Comparison of ENCODE assay signal across 8 cellular contexts in genomic region chr14:96424104-96424989, GRCh38. TPM values are rescaled to one million over a fixed set of nuclear protein-coding genes. Genes with fewer than 3 reads are reported as not detected.
DNase-seq lines count a peak whose midpoint lies in the region; ATAC-seq, FAIRE-seq and TF ChIP-seq lines count a peak whose summit lies in the region.

No MANE protein-coding gene starts in this region.

- POLR2A ChIA-PET in A549 (lab: Yijun Ruan, JAX) = interaction anchor here (0.6 kb wide), 1 partner anchor 128 kb away, joined by 3 read pairs; no protein-coding TSS in a partner anchor

- DNase-seq in A549 (ENCODE audit: low read depth in 1 of 2, low spot score in 1 of 2) = peak; percentile 57 to 74
- DNase-seq in NCI-H1436 (lab: John Stamatoyannopoulos, UW) = peak; percentile 56
- peak in 1 of 3 donors; percentile 10 for DNase-seq in T-helper 17 cell
- DNase-seq in cerebellum (ENCODE audit: low spot score) = peak; percentile 74
- DNase-seq in kidney tubule cell (ENCODE audit: low spot score) = peak; percentile 77
- DNase-seq in stimulated activated CD4-positive, alpha-beta T cell treated with anti-CD3 and anti-CD28 coated beads, Interleukin-2, amount 100 ng/mL, for 24 hours = peak; percentile 21 to 37

- H3K9me3 ChIP-seq in A549 (no peaks in the 10 kb centered on the region), T-helper 17 cell (ENCODE audit: control insufficient read depth, low read length, poor library complexity, severe bottlenecking) (no peaks in the 10 kb centered on the region)

- no peak for TF ChIP-seq POLR2A in A549 (IDR thresholded peaks at IDR 0.05; ENCODE audit: low read length)

- TF ChIP-seq CTCF in A549 (IDR thresholded peaks at IDR 0.05) = peak; percentile 90
- peak; percentile 62 for TF ChIP-seq CTCF in GM12873 (IDR thresholded peaks at IDR 0.05; ENCODE audit: insufficient read depth, low read depth, low read length, missing control alignments)

- WGBS in A549 (ENCODE audit: missing lambda C conversion rate) = 23% methylated on average over 27 of the region's 34 CpGs

- TF ChIP-seq RAD21 in A549 (conservative IDR thresholded peaks at IDR 0.05 in 1 of 2, IDR thresholded peaks at IDR 0.05 in 1 of 2) = peak; percentile 92 to 94

- H3K27ac ChIP-seq in A549 = peak overlapping the region; percentile 22 to 75; a peak in 3 of 6 replicates

- H3K27ac Mint-ChIP-seq in T-helper 17 cell = no peak overlapping the region

- peak overlapping the region; percentile 83 for H3K4me3 Mint-ChIP-seq in T-helper 17 cell

- peak; percentile 80 for FAIRE-seq in A549 (lab: Jason Lieb, UNC)

- H3K4me1 Mint-ChIP-seq in T-helper 17 cell = peaks cover 5% of the 10 kb centered on the region

- CTCF ChIA-PET in A549 (lab: Yijun Ruan, JAX) = interaction anchor here (0.6 to 5.2 kb wide), 23 partner anchors 10 to 865 kb away, joined by 3 to 28 read pairs (median 4); no protein-coding TSS in a partner anchor

- H3K4me2 ChIP-seq in A549 = peak overlapping the region; percentile 73

- H3K4me3 ChIP-seq in A549 = peak overlapping the region; percentile 41

- no peak for TF ChIP-seq EP300 in A549 (IDR thresholded peaks at IDR 0.05)

- H3K36me3 Mint-ChIP-seq in T-helper 17 cell (ENCODE audit: low read depth) = peaks cover 2% of the 10 kb centered on the region

- ATAC-seq in A549 (peak; percentile 90 to 93), HG02763 (IDR thresholded peaks at IDR 0.05; ENCODE audit: unreplicated experiment) (peak; percentile 76), T-helper 17 cell (peak; percentile 85)

- H3K27me3 Mint-ChIP-seq in T-helper 17 cell = peaks cover 17% of the 10 kb centered on the region

- no peaks in the 10 kb centered on the region for H3K4me1 ChIP-seq in A549

TF ChIP-seq in A549, 52 proteins besides CTCF, POLR2A, EP300 and RAD21:
- TF ChIP-seq REST (IDR thresholded peaks at IDR 0.05) = no peak
- TF ChIP-seq HES2 (IDR thresholded peaks at IDR 0.05) = no peak
- peak; percentile 91 for TF ChIP-seq SMC3 (IDR thresholded peaks at IDR 0.05)
- no peak for TF ChIP-seq NPAS2 (CRISPR knock-in tag; IDR thresholded peaks at IDR 0.05; ENCODE audit: borderline replicate concordance)
- TF ChIP-seq FOSL2 (IDR thresholded peaks at IDR 0.05) = no peak
- no peak for TF ChIP-seq FOSL2 (CRISPR knock-in tag; IDR thresholded peaks at IDR 0.05)
- TF ChIP-seq TP53 (CRISPR knock-in tag; IDR thresholded peaks at IDR 0.05) = no peak
- TF ChIP-seq HOXA7 (CRISPR knock-in tag; IDR thresholded peaks at IDR 0.05) = no peak
- TF ChIP-seq ELK1 (IDR thresholded peaks at IDR 0.05; ENCODE audit: low read depth, low read length) = no peak

RNA-seq across cellular contexts. Expression of gene AK7, which starts 32.4 kb away (rescaled TPM):
- polyA plus RNA-seq in A549 (2011; rRNA removed) (5.4 and 5.5 TPM in 2 replicates), A549 (2017; fragmentation: RNase III; extraction: RNeasy Plus Mini Kit Qiagen cat#74134 plus additional on column Dnase treatment) (3.2 to 4.9 TPM (median 3.3 TPM) in 3 replicates)
- 2.0 and 2.5 TPM in 2 replicates for polyA plus RNA-seq in A549 (2012; cell fraction: cytosol; rRNA removed)
- polyA plus RNA-seq in A549 (2012; cell fraction: nucleus; rRNA removed) = 0.74 and 2.4 TPM in 2 replicates
- polyA minus RNA-seq in A549 (2011; rRNA and poly(A)+ RNA removed) = 6.3 and 6.6 TPM in 2 replicates
- total RNA-seq in T-helper 17 cell (not detected), cerebellum (2.4 TPM)
